2 cellular contexts compared by ENCODE assay signal in genomic region chr1:15510611-15511405, GRCh38.
A peak's percentile ranks its signal among the peaks of the same experiment; 100 is the strongest.
TF ChIP-seq lines count a peak whose summit lies in the region.

No MANE protein-coding gene starts in this region.

TF ChIP-seq in IMR-90, 13 proteins besides CTCF, POLR2A, EP300 and RAD21:
- TF ChIP-seq CEBPB (IDR thresholded peaks at IDR 0.05; ENCODE audit: low read depth, low read length) (no peak), MAZ (IDR thresholded peaks at IDR 0.05; ENCODE audit: borderline replicate concordance, low read depth, low read length) (no peak), NFE2L2 (IDR thresholded peaks at IDR 0.05; ENCODE audit: low read depth, low read length) (no peak), RFX5 (IDR thresholded peaks at IDR 0.05; ENCODE audit: low read depth, low read length) (no peak), MXI1 (IDR thresholded peaks at IDR 0.05; ENCODE audit: borderline replicate concordance, low read depth, low read length) (no peak), CHD1 (IDR thresholded peaks at IDR 0.05; ENCODE audit: low read depth, low read length) (no peak), MAFK (IDR thresholded peaks at IDR 0.05; ENCODE audit: low read depth, low read length) (no peak), ELK1 (IDR thresholded peaks at IDR 0.05; ENCODE audit: borderline replicate concordance, low read depth, low read length) (no peak), SMC3 (IDR thresholded peaks at IDR 0.05; ENCODE audit: low read depth, low read length) (no peak), RCOR1 (IDR thresholded peaks at IDR 0.05; ENCODE audit: insufficient replicate concordance, low read length) (no peak), USF2 (IDR thresholded peaks at IDR 0.05; ENCODE audit: low read depth, low read length) (no peak), FOS (IDR thresholded peaks at IDR 0.05; ENCODE audit: low read depth, low read length) (no peak), BHLHE40 (IDR thresholded peaks at IDR 0.05; ENCODE audit: low read depth, low read length) (no peak)
TF ChIP-seq in IMR-90: peak in this region for 0.

TF ChIP-seq in K562, 482 proteins besides CTCF, POLR2A, EP300 and RAD21:
- TF ChIP-seq TAF9B (IDR thresholded peaks at IDR 0.05; ENCODE audit: partially characterized antibody) (no peak), ZEB2 (IDR thresholded peaks at IDR 0.05) (no peak), ZNF740 (CRISPR knock-in tag; IDR thresholded peaks at IDR 0.05) (no peak), ZNF740 (tag; IDR thresholded peaks at IDR 0.05) (no peak), EWSR1 (IDR thresholded peaks at IDR 0.05; ENCODE audit: borderline replicate concordance, low read depth, partially characterized antibody) (no peak), ZNF79 (CRISPR knock-in tag; IDR thresholded peaks at IDR 0.05; ENCODE audit: low read depth) (no peak), PRPF4 (IDR thresholded peaks at IDR 0.05; ENCODE audit: insufficient read depth, low read depth, low read length, poor library complexity, severe bottlenecking) (no peak), ETS2 (tag; IDR thresholded peaks at IDR 0.05; ENCODE audit: borderline replicate concordance, poor library complexity, severe bottlenecking) (no peak), ZFP91 (CRISPR knock-in tag; IDR thresholded peaks at IDR 0.05) (no peak), BHLHE40 (IDR thresholded peaks at IDR 0.05; ENCODE audit: low read length) (no peak), RCOR1 (IDR thresholded peaks at IDR 0.05; ENCODE audit: borderline replicate concordance in 1 of 2, low read depth in 2 of 2, low read length in 2 of 2) (no peak), NFIX (CRISPR knock-in tag; IDR thresholded peaks at IDR 0.05; ENCODE audit: low read depth) (peak; percentile 55), NFIC (IDR thresholded peaks at IDR 0.05) (peak; percentile 96), ZC3H11A (IDR thresholded peaks at IDR 0.05; ENCODE audit: low read depth, low read length) (no peak)
